16 cellular contexts compared by ENCODE assay signal in genomic region chr10:22534849-22535604, GRCh38.
DNase-seq lines count a peak whose midpoint lies in the region; ATAC-seq and TF ChIP-seq lines count a peak whose summit lies in the region.
"Had no signal": no experiment of that assay in that cellular context is flagged by ENCODE, and none has a peak within 500 bp of the region (broad histone marks: within the 10 kb centered on the region; RNA-seq: fewer than 3 reads in every experiment).

No MANE protein-coding gene starts in this region.

- POLR2A ChIA-PET in Caco-2 (lab: Charles Lee) (no interaction called here), IMR-90 (lab: Charles Lee; ENCODE audit: unreplicated experiment) (no interaction called here)
- POLR2A ChIA-PET in activated CD4-positive, alpha-beta memory T cell treated with anti-CD3 and anti-CD28 coated beads for 36 hours (lab: Charles Lee), result no interaction called here

- no peaks in the 10 kb centered on the region for H3K27me3 ChIP-seq in Caco-2 (replicated peaks; ENCODE audit: control insufficient read depth, insufficient read depth, low read length)
- no peaks in the 10 kb centered on the region for H3K27me3 ChIP-seq in IMR-90 (ENCODE audit: control insufficient read depth, insufficient read depth, low read length)
- H3K27me3 ChIP-seq in layer of hippocampus (ENCODE audit: control insufficient read depth, insufficient read depth, low read length), result no peaks in the 10 kb centered on the region
- H3K27me3 ChIP-seq: ascending aorta had no signal

- TF ChIP-seq CTCF in Caco-2 (IDR thresholded peaks at IDR 0.05; ENCODE audit: insufficient read depth in 1 of 2, low read depth in 1 of 2, low read length in 1 of 2, severe bottlenecking in 1 of 2, unreplicated experiment in 1 of 2) (no peak), IMR-90 (conservative IDR thresholded peaks at IDR 0.05; ENCODE audit: low read depth, low read length) (no peak), choroid plexus epithelial cell (conservative IDR thresholded peaks at IDR 0.05; ENCODE audit: low read depth, low read length) (no peak), nephron progenitor cell (IDR thresholded peaks at IDR 0.05) (no peak)

- H3K9me3 Mint-ChIP-seq in Caco-2 (ENCODE audit: unreplicated experiment) (no peaks in the 10 kb centered on the region), nephron progenitor cell (peaks cover 8% of the 10 kb centered on the region)
- H3K9me3 Mint-ChIP-seq in activated CD4-positive, alpha-beta memory T cell treated with anti-CD3 and anti-CD28 coated beads for 36 hours, result peaks cover 17% of the 10 kb centered on the region
- H3K9me3 Mint-ChIP-seq: nephron had no signal

- H3K9me3 ChIP-seq in Caco-2, result no peaks in the 10 kb centered on the region; the same call in 1 of the 2 replicates
- H3K9me3 ChIP-seq in IMR-90 (ENCODE audit: control insufficient read depth, insufficient read depth, low read length), result no peaks in the 10 kb centered on the region; the same call in 1 of the 2 replicates
- H3K9me3 ChIP-seq: lower lobe of right lung had no signal

- CTCF ChIA-PET in Caco-2 (lab: Charles Lee), result no interaction called here
- CTCF ChIA-PET in IMR-90 (lab: Yijun Ruan, JAX), result interaction anchor here (0.7 kb wide), 1 partner anchor 47 kb away, joined by 3 read pairs; no protein-coding TSS in a partner anchor
- CTCF ChIA-PET in activated CD4-positive, alpha-beta memory T cell treated with anti-CD3 and anti-CD28 coated beads for 36 hours (lab: Charles Lee), result no interaction called here

- no peak overlapping the region for H3K9ac ChIP-seq in IMR-90 (ENCODE audit: low read depth, low read length)

- dilution Hi-C loops in IMR-90 (cut with HindIII; ENCODE audit: low sequenced_read_pairs, unreplicated experiment), result no loop called here

- DNase-seq in Caco-2 (no peak), IMR-90 (peak; percentile 57), choroid plexus epithelial cell (ENCODE audit: low read depth) (peak; percentile 45), KG1 (lab: John Stamatoyannopoulos, UW) (no peak), nephron progenitor cell (no peak)
- no peak for DNase-seq in activated CD4-positive, alpha-beta memory T cell treated with anti-CD3 and anti-CD28 coated beads for 36 hours
- DNase-seq: Kasumi-1, lower lobe of right lung, NCI-H1694, NCI-H524 treated with DMSO at 0.1 percent for 48 hours had no signal

- no peak overlapping the region for H2BK15ac ChIP-seq in IMR-90 (ENCODE audit: low read depth, low read length)

- H3K27ac Mint-ChIP-seq in Caco-2 (ENCODE audit: unreplicated experiment) (no peak overlapping the region), nephron progenitor cell (no peak overlapping the region)
- no peak overlapping the region for H3K27ac Mint-ChIP-seq in activated CD4-positive, alpha-beta memory T cell treated with anti-CD3 and anti-CD28 coated beads for 36 hours
- H3K27ac Mint-ChIP-seq: nephron had no signal

- H3K14ac ChIP-seq in IMR-90 (replicated peaks; ENCODE audit: low read depth, low read length), result no peak overlapping the region

- H3K4ac ChIP-seq in IMR-90 (ENCODE audit: low read depth, low read length), result no peak overlapping the region

- peak; percentile 82 for ATAC-seq in IMR-90 (ENCODE audit: low read depth)
- no peak for ATAC-seq in GM21619 (IDR thresholded peaks at IDR 0.05; ENCODE audit: unreplicated experiment)
- ATAC-seq: lower lobe of right lung had no signal

- TF ChIP-seq RAD21 in IMR-90 (IDR thresholded peaks at IDR 0.05; ENCODE audit: low read length), result no peak

- H3K27me3 Mint-ChIP-seq in Caco-2 (ENCODE audit: insufficient read depth, unreplicated experiment) (no peaks in the 10 kb centered on the region), nephron progenitor cell (ENCODE audit: low read depth, poor library complexity) (peaks cover 3% of the 10 kb centered on the region)
- H3K27me3 Mint-ChIP-seq in activated CD4-positive, alpha-beta memory T cell treated with anti-CD3 and anti-CD28 coated beads for 36 hours, result no peaks in the 10 kb centered on the region

- WGBS in IMR-90 (ENCODE audit: extremely low coverage in 2 of 2, insufficient read length in 1 of 2), 2 experiments, result no CpG with 5 or more reads among the region's 9 CpGs

- no peak overlapping the region for H2AFZ ChIP-seq in IMR-90 (replicated peaks; ENCODE audit: low read length, poor library complexity)

- H3K79me1 ChIP-seq in IMR-90 (ENCODE audit: low read depth in 1 of 2, low read length in 2 of 2), result no peaks in the 10 kb centered on the region

- no peaks in the 10 kb centered on the region for H4K20me1 ChIP-seq in IMR-90 (ENCODE audit: insufficient read depth, low read length)

- no peak overlapping the region for H3K23ac ChIP-seq in IMR-90 (ENCODE audit: low read depth, low read length)

- no peak overlapping the region for H2AK5ac ChIP-seq in IMR-90 (ENCODE audit: low read depth, low read length)

- no peaks in the 10 kb centered on the region for H3K9me1 ChIP-seq in IMR-90 (ENCODE audit: insufficient read depth, low read length)

- no peak overlapping the region for H3K4me2 ChIP-seq in IMR-90 (ENCODE audit: low read depth, low read length)

- H3K4me3 Mint-ChIP-seq in Caco-2 (ENCODE audit: unreplicated experiment), result no peak overlapping the region
- H3K4me3 Mint-ChIP-seq in activated CD4-positive, alpha-beta memory T cell treated with anti-CD3 and anti-CD28 coated beads for 36 hours, result no peak overlapping the region
- H3K4me3 Mint-ChIP-seq in nephron progenitor cell, result no peak overlapping the region
- H3K4me3 Mint-ChIP-seq: nephron had no signal

- no peaks in the 10 kb centered on the region for H3K36me3 ChIP-seq in Caco-2 (ENCODE audit: control insufficient read depth, insufficient read depth, low read length)
- peaks cover 15% of the 10 kb centered on the region for H3K36me3 ChIP-seq in IMR-90 (ENCODE audit: control insufficient read depth, insufficient read depth, low read length)

- H3K18ac ChIP-seq in IMR-90 (ENCODE audit: low read depth, low read length), result no peak overlapping the region

- no peak overlapping the region for H3K4me3 ChIP-seq in Caco-2 (ENCODE audit: low read depth, low read length)
- no peak overlapping the region for H3K4me3 ChIP-seq in IMR-90 (ENCODE audit: insufficient read depth, low read depth, low read length)
- no peak overlapping the region for H3K4me3 ChIP-seq in choroid plexus epithelial cell (ENCODE audit: low read depth, low read length)
- H3K4me3 ChIP-seq: ascending aorta, lower lobe of right lung had no signal

- no peak for TF ChIP-seq POLR2A in IMR-90 (IDR thresholded peaks at IDR 0.05; ENCODE audit: low read depth, low read length)

- no peak overlapping the region for H4K8ac ChIP-seq in IMR-90 (ENCODE audit: low read depth in 2 of 2, low read length in 2 of 2)

- H3K27ac ChIP-seq in IMR-90 (ENCODE audit: insufficient read depth, low read length), result no peak overlapping the region
- peak overlapping the region; percentile 2 for H3K27ac ChIP-seq in layer of hippocampus (ENCODE audit: low read depth, low read length)
- H3K27ac ChIP-seq: ascending aorta, HL-60, lower lobe of right lung, VCaP had no signal

- H3K4me1 Mint-ChIP-seq in Caco-2 (ENCODE audit: low read depth, unreplicated experiment), result peaks cover 15% of the 10 kb centered on the region
- no peaks in the 10 kb centered on the region for H3K4me1 Mint-ChIP-seq in activated CD4-positive, alpha-beta memory T cell treated with anti-CD3 and anti-CD28 coated beads for 36 hours (ENCODE audit: low read depth)
- peaks cover 17% of the 10 kb centered on the region for H3K4me1 Mint-ChIP-seq in nephron progenitor cell
- H3K4me1 Mint-ChIP-seq: nephron had no signal

- no peak overlapping the region for H2BK120ac ChIP-seq in IMR-90 (ENCODE audit: low read depth, low read length)

- H4K5ac ChIP-seq in IMR-90 (ENCODE audit: low read depth, low read length), result no peak overlapping the region

- in situ Hi-C loops in IMR-90 (cut with MboI; ENCODE audit: low sequenced_read_pairs), result no loop called here

- intact Hi-C loops in Caco-2 (cut with micrococcal nuclease; ENCODE audit: unreplicated experiment), result no loop called here
- intact Hi-C loops in IMR-90 (cut with micrococcal nuclease), result no loop called here
- intact Hi-C loops in activated CD4-positive, alpha-beta memory T cell treated with anti-CD3 and anti-CD28 coated beads for 36 hours (cut with micrococcal nuclease), result no loop called here

- TSS peak; percentile 38 for BruUV-seq in Caco-2 (replicated peaks; lab: Mats Ljungman, UMichigan)
- TSS peak; percentile 80 for BruUV-seq in IMR-90 (replicated peaks; lab: Mats Ljungman, UMichigan)

- H3K56ac ChIP-seq in IMR-90 (ENCODE audit: extremely low read depth, insufficient read depth, low read length), result no peak overlapping the region

- H3K36me3 Mint-ChIP-seq in Caco-2 (ENCODE audit: insufficient read depth, unreplicated experiment) (peaks cover 24% of the 10 kb centered on the region), nephron progenitor cell (ENCODE audit: low read depth) (peaks cover 62% of the 10 kb centered on the region)
- H3K36me3 Mint-ChIP-seq in activated CD4-positive, alpha-beta memory T cell treated with anti-CD3 and anti-CD28 coated beads for 36 hours, result peaks cover 61% of the 10 kb centered on the region

- H2BK20ac ChIP-seq in IMR-90 (ENCODE audit: low read depth, low read length), result no peak overlapping the region

- peaks cover 4% of the 10 kb centered on the region; the same call in 1 of the 2 replicates for H3K4me1 ChIP-seq in Caco-2
- H3K4me1 ChIP-seq in IMR-90 (ENCODE audit: control insufficient read depth, insufficient read depth, low read length), result no peaks in the 10 kb centered on the region
- H3K4me1 ChIP-seq: ascending aorta, lower lobe of right lung had no signal

- no peak overlapping the region for H2AK9ac ChIP-seq in IMR-90 (replicated peaks; ENCODE audit: low read depth, low read length, poor library complexity)

- H4K91ac ChIP-seq in IMR-90 (ENCODE audit: insufficient read depth, low read depth, low read length), result no peak overlapping the region

- no peak overlapping the region for H2BK5ac ChIP-seq in IMR-90 (ENCODE audit: low read depth, low read length, poor library complexity, severe bottlenecking)

TF ChIP-seq in IMR-90, 13 proteins besides CTCF, POLR2A, EP300 and RAD21 (continues in another document):
- TF ChIP-seq SMC3 (IDR thresholded peaks at IDR 0.05; ENCODE audit: low read depth, low read length) (no peak), CHD1 (IDR thresholded peaks at IDR 0.05; ENCODE audit: low read depth, low read length) (no peak), ELK1 (IDR thresholded peaks at IDR 0.05; ENCODE audit: borderline replicate concordance, low read depth, low read length) (no peak), RFX5 (IDR thresholded peaks at IDR 0.05; ENCODE audit: low read depth, low read length) (no peak), NFE2L2 (IDR thresholded peaks at IDR 0.05; ENCODE audit: low read depth, low read length) (no peak)

Comparison
In these comparisons a context has a peak if more than half of its experiments do, and no peak if none do; other contexts are left out.
1. DNase-seq: peak in IMR-90 (single experiment) and choroid plexus epithelial cell (single experiment); none in Caco-2 (0 of 2), KG1 (single experiment), activated CD4-positive, alpha-beta memory T cell treated with anti-CD3 and anti-CD28 coated beads for 36 hours (single experiment) and nephron progenitor cell (single experiment).